ENCODE assay signal across 10 cellular contexts in genomic region chr5:148910686-148911361, GRCh38.
DNase-seq lines count a peak whose midpoint lies in the region; ATAC-seq and TF ChIP-seq lines count a peak whose summit lies in the region.
"Had no signal": no experiment of that assay in that cellular context is flagged by ENCODE, and none has a peak within 500 bp of the region (broad histone marks: within the 10 kb centered on the region; RNA-seq: fewer than 3 reads in every experiment).

No MANE protein-coding gene starts in this region.

- no peaks in the 10 kb centered on the region for H3K9me3 ChIP-seq in SK-N-SH
- H3K9me3 ChIP-seq in transverse colon = no peaks in the 10 kb centered on the region

- intact Hi-C loops in transverse colon (cut with DNase I; ENCODE audit: low total_unique reads) = no loop called here

- no peaks in the 10 kb centered on the region for H3K9me2 ChIP-seq in SK-N-SH

- TF ChIP-seq CTCF in SK-N-SH (IDR thresholded peaks at IDR 0.05) (no peak), foreskin fibroblast (IDR thresholded peaks at IDR 0.05; ENCODE audit: low read depth, low read length) (no peak), transverse colon (IDR thresholded peaks at IDR 0.05) (no peak)

- no peak overlapping the region for H2AFZ ChIP-seq in SK-N-SH (ENCODE audit: low read depth)

- H3K27ac ChIP-seq in SK-N-SH (ENCODE audit: low read depth in 2 of 2, low read length in 1 of 2) = no peak overlapping the region
- H3K27ac ChIP-seq in transverse colon = peak overlapping the region in 1 of 4 donors; percentile 35

- CTCF ChIA-PET in SK-N-SH (lab: Yijun Ruan, JAX) = interaction anchor here (0.7 to 2.0 kb wide), 3 partner anchors 11 to 125 kb away, joined by 3 to 9 read pairs (median 4); no protein-coding TSS in a partner anchor

- H3K4me3 ChIP-seq in SK-N-SH (ENCODE audit: low read depth in 2 of 2, low read length in 1 of 2) (no peak overlapping the region), foreskin fibroblast (ENCODE audit: low read depth in 1 of 2, low read length in 2 of 2) (no peak overlapping the region), transverse colon (no peak overlapping the region)

- POLR2A ChIA-PET in SK-N-SH (lab: Yijun Ruan, JAX) = no interaction called here

- DNase-seq in SK-N-SH (no peak), UCSD-AML1 (lab: John Stamatoyannopoulos, UW; ENCODE audit: unreplicated experiment) (peak; percentile 40), foreskin fibroblast (peak; percentile 96 to 98), transverse colon (peak; percentile 54)
- no peak for DNase-seq in stimulated activated CD4-positive, alpha-beta T cell treated with anti-CD3 and anti-CD28 coated beads, Interleukin-4, amount 100 ng/mL, for 4 hours
- DNase-seq: activated effector memory CD4-positive, alpha-beta T cell treated with Interleukin-2 at 50 U/mL for 16 hours; hippocampal formation had no signal

- WGBS in SK-N-SH (ENCODE audit: low lambda C conversion rate) = 88% methylated on average over 3 of the region's 8 CpGs
- WGBS in transverse colon (ENCODE audit: low coverage in 1 of 2), 2 donors = 55% methylated on average over 8 of the region's 8 CpGs; no CpG with 5 or more reads in 1 of the 2 donors

- H3K4me1 ChIP-seq in SK-N-SH (ENCODE audit: control insufficient read depth in 1 of 2, insufficient read depth in 2 of 2, low read depth in 1 of 2, low read length in 1 of 2) (peaks cover 0 to 34% of the 10 kb centered on the region in 2 experiments; a peak in 3 of 4 replicates), transverse colon (peaks cover 0 to 21% (median 7%) of the 10 kb centered on the region in 4 donors)

- H4K20me1 ChIP-seq in SK-N-SH (ENCODE audit: insufficient read depth) = no peaks in the 10 kb centered on the region

- H3K79me2 ChIP-seq in SK-N-SH (ENCODE audit: insufficient read depth) = no peaks in the 10 kb centered on the region

- TF ChIP-seq RAD21 in SK-N-SH (IDR thresholded peaks at IDR 0.05; ENCODE audit: low read length) = no peak

- peaks cover 36% of the 10 kb centered on the region for H3F3A ChIP-seq in SK-N-SH (replicated peaks; ENCODE audit: insufficient read depth)

- H3K4me2 ChIP-seq in SK-N-SH = no peak overlapping the region

- H3K27me3 ChIP-seq in SK-N-SH (ENCODE audit: insufficient read depth) = no peaks in the 10 kb centered on the region
- H3K27me3 ChIP-seq in transverse colon = no peaks in the 10 kb centered on the region

- TF ChIP-seq EP300 in SK-N-SH (IDR thresholded peaks at IDR 0.05; ENCODE audit: borderline replicate concordance in 1 of 2, low read depth in 1 of 2, low read length in 1 of 2) (no peak), transverse colon (IDR thresholded peaks at IDR 0.05; ENCODE audit: low read depth) (no peak)

- no peak for TF ChIP-seq POLR2A in transverse colon (IDR thresholded peaks at IDR 0.05)

- no peak overlapping the region for H3K9ac ChIP-seq in SK-N-SH

- in situ Hi-C loops in transverse colon (cut with MboI; ENCODE audit: low pct_ligation_motif_present in 1 of 4, low pct_unique_long_range_greater_than_20kb in 1 of 4, low sequenced_read_pairs in 3 of 4) = no loop called here

- ATAC-seq in SK-N-SH treated with all-trans-retinoic acid at 6 μM for 48 hours = no peak
- no peak for ATAC-seq in HG03280 (IDR thresholded peaks at IDR 0.05; ENCODE audit: unreplicated experiment)
- no peak for ATAC-seq in HG03442 (IDR thresholded peaks at IDR 0.05; ENCODE audit: unreplicated experiment)

- H3K36me3 ChIP-seq in SK-N-SH (replicated peaks in 1 of 2; ENCODE audit: control insufficient read depth in 1 of 2, insufficient read depth in 2 of 2, low read length in 1 of 2) = no peaks in the 10 kb centered on the region
- no peaks in the 10 kb centered on the region for H3K36me3 ChIP-seq in transverse colon

TF ChIP-seq in SK-N-SH, 30 proteins besides CTCF, POLR2A, EP300 and RAD21:
- TF ChIP-seq TAF1 (IDR thresholded peaks at IDR 0.05; ENCODE audit: borderline replicate concordance, low read depth, low read length) (no peak), NFIC (IDR thresholded peaks at IDR 0.05; ENCODE audit: borderline replicate concordance) (peak; percentile 50), IRF3 (IDR thresholded peaks at IDR 0.05; ENCODE audit: low read depth, low read length) (no peak)

TF ChIP-seq in SK-N-SH treated with all-trans-retinoic acid at 6 μM for 48 hours, 23 proteins besides CTCF, POLR2A, EP300 and RAD21 (continues in another document):
- TF ChIP-seq ZNF8 (CRISPR knock-in tag; IDR thresholded peaks at IDR 0.05) (no peak), ZC3H10 (CRISPR knock-in tag; IDR thresholded peaks at IDR 0.05) (no peak), TCF4 (CRISPR knock-in tag; IDR thresholded peaks at IDR 0.05; ENCODE audit: borderline replicate concordance) (no peak), ZNF70 (CRISPR knock-in tag; IDR thresholded peaks at IDR 0.05) (no peak), GLIS3 (CRISPR knock-in tag; IDR thresholded peaks at IDR 0.05) (no peak), CREB5 (CRISPR knock-in tag; IDR thresholded peaks at IDR 0.05; ENCODE audit: low read depth) (no peak), CSDC2 (CRISPR knock-in tag; IDR thresholded peaks at IDR 0.05) (no peak), BACH2 (CRISPR knock-in tag; IDR thresholded peaks at IDR 0.05; ENCODE audit: borderline replicate concordance) (no peak), OSR1 (CRISPR knock-in tag; IDR thresholded peaks at IDR 0.05) (no peak), TOX (CRISPR knock-in tag; IDR thresholded peaks at IDR 0.05; ENCODE audit: borderline replicate concordance) (no peak), POU6F1 (CRISPR knock-in tag; IDR thresholded peaks at IDR 0.05; ENCODE audit: borderline replicate concordance, low read depth) (no peak), PATZ1 (CRISPR knock-in tag; IDR thresholded peaks at IDR 0.05; ENCODE audit: borderline replicate concordance) (no peak), TSHZ2 (CRISPR knock-in tag; IDR thresholded peaks at IDR 0.05) (no peak), RARB (CRISPR knock-in tag; IDR thresholded peaks at IDR 0.05) (no peak), ZFP3 (CRISPR knock-in tag; IDR thresholded peaks at IDR 0.05) (no peak), ZFP30 (CRISPR knock-in tag; IDR thresholded peaks at IDR 0.05) (no peak)

Comparison
In these comparisons a context has a peak if more than half of its experiments do, and no peak if none do; other contexts are left out.
1. DNase-seq: peak in UCSD-AML1 (single experiment), foreskin fibroblast (2 of 2) and transverse colon (single experiment); none in SK-N-SH (single experiment) and stimulated activated CD4-positive, alpha-beta T cell treated with anti-CD3 and anti-CD28 coated beads, Interleukin-4, amount 100 ng/mL, for 4 hours (0 of 2).